30 cellular contexts compared by ENCODE assay signal in the genomic region with DNA sequence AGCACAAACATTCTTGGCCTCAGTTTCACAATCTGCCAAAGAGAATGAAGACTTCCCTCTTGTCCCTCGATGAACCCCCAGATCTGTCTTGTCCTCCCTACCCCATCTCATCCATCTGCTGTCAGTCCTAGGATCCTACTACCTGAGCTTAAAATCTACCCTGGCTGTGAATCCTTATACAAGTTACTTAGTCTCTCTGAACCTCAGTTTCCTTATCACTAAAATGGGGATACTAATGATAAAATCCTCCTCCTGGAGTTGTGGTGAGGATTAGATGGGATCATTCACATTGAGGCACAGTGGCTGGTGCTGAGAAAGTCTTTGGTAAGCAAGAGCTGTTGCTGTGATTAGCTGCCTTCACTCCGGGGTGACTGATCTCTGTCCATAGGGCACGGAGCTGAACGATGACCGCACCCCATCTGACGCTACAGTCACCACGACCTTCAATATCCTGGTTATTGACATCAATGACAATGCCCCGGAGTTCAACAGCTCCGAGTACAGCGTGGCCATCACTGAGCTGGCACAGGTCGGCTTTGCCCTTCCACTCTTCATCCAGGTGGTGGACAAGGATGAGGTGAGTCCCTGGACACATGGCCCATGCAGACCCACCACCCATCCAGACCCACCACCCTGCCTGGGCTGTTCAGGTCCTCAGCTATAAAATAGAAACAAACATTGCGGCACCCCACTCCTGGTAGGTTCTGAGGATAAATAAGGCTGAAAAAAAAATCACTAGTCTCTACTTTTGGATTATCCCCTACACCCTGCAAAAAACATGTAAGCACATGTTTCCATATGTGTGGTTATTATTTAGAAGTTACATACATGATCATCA.
"Had no signal": no experiment of that assay in that cellular context is flagged by ENCODE, and none has a peak within 500 bp of the region (broad histone marks: within the 10 kb centered on the region; RNA-seq: fewer than 3 reads in every experiment).

No MANE protein-coding gene starts in this region.

- DNase-seq: activated CD4-positive, alpha-beta T cell treated with anti-CD3 and anti-CD28 coated beads for 48 hours; activated CD4-positive, alpha-beta T cell treated with anti-CD3 and anti-CD28 coated beads, Interleukin-2, amount 50 U/mL, for 48 hours; activated CD4-positive, CD25-positive, alpha-beta regulatory T cell treated with anti-CD3 and anti-CD28 coated beads, Interleukin-2, amount 50 U/mL, for 72 hours; activated CD8-positive, alpha-beta memory T cell treated with anti-CD3 and anti-CD28 coated beads, Interleukin-2, amount 10 ng/mL, durations not matched to agents 7 days and 5 days; activated effector memory CD4-positive, alpha-beta T cell treated with Interleukin-2 at 50 U/mL for 16 hours; activated naive CD4-positive, alpha-beta T cell treated with Interleukin-2 at 50 U/mL for 16 hours; activated T-cell treated with anti-CD3 and anti-CD28 coated beads, Interleukin-2, amount 50 U/mL, for 24 hours; amygdala; KG1; NCI-H1048; NCI-H1417; NCI-H1694 treated with DMSO at 0.1 percent for 48 hours; NCI-H2081; NCI-H510A treated with DMSO at 0.1 percent for 48 hours; NCI-H69; NK-92 treated with Interleukin-12 subunit alpha and Interleukin-12 subunit beta, amount 100 ng/mL, for 24 hours; OCI-M1; Right ventricle myocardium superior; SW 1271; T-helper 9 cell had no signal

- H3K9me3 ChIP-seq: SJSA1 had no signal

- H3K36me3 ChIP-seq: SJSA1 had no signal

- H3K27ac Mint-ChIP-seq: activated CD8-positive, alpha-beta memory T cell treated with anti-CD3 and anti-CD28 coated beads, Interleukin-2, amount 10 ng/mL, durations not matched to agents 7 days and 5 days; activated naive CD8-positive, alpha-beta T cell; activated T-cell treated with anti-CD3 and anti-CD28 coated beads, Interleukin-2, amount 50 U/mL, for 24 hours; activated T-helper 1 cell treated with anti-CD3 and anti-CD28 coated beads, Interleukin-12 subunit alpha, Interleukin-12 subunit beta, Interleukin-2, Interleukin-4 antibody, amounts not matched to agents 30 ng/mL and 10 ng/mL and 1 ng/mL, durations not matched to agents 14 hours and 24 hours and 36 hours; T-helper 1 cell treated with Interleukin-12 subunit alpha and Interleukin-12 subunit beta and Interleukin-4 antibody, amounts not matched to agents 30 μg/mL and 1 μg/mL, for 36 hours had no signal

- H3K4me3 Mint-ChIP-seq: activated CD8-positive, alpha-beta memory T cell treated with anti-CD3 and anti-CD28 coated beads, Interleukin-2, amount 10 ng/mL, durations not matched to agents 7 days and 5 days; activated naive CD8-positive, alpha-beta T cell; activated T-cell treated with anti-CD3 and anti-CD28 coated beads, Interleukin-2, amount 50 U/mL, for 24 hours; activated T-helper 1 cell treated with anti-CD3 and anti-CD28 coated beads, Interleukin-12 subunit alpha, Interleukin-12 subunit beta, Interleukin-2, Interleukin-4 antibody, amounts not matched to agents 30 ng/mL and 10 ng/mL and 1 ng/mL, durations not matched to agents 14 hours and 24 hours and 36 hours; brain; central memory CD8-positive, alpha-beta T cell; T-helper 1 cell treated with Interleukin-12 subunit alpha and Interleukin-12 subunit beta and Interleukin-4 antibody, amounts not matched to agents 30 μg/mL and 1 μg/mL, for 36 hours; WTC11 had no signal

- H3K27me3 Mint-ChIP-seq: activated naive CD8-positive, alpha-beta T cell; activated T-cell treated with anti-CD3 and anti-CD28 coated beads, Interleukin-2, amount 50 U/mL, for 24 hours; brain had no signal

- H3K27ac ChIP-seq: RWPE1, SJSA1 had no signal

- ATAC-seq: activated CD8-positive, alpha-beta memory T cell treated with anti-CD3 and anti-CD28 coated beads, Interleukin-2, amount 10 ng/mL, durations not matched to agents 7 days and 5 days; Panc1; SK-N-SH treated with all-trans-retinoic acid at 6 μM for 48 hours; WTC11 had no signal

- H3K4me3 ChIP-seq: SJSA1 had no signal

- H3K9me3 Mint-ChIP-seq: activated T-cell treated with anti-CD3 and anti-CD28 coated beads, Interleukin-2, amount 50 U/mL, for 24 hours; activated T-helper 1 cell treated with anti-CD3 and anti-CD28 coated beads, Interleukin-12 subunit alpha, Interleukin-12 subunit beta, Interleukin-2, Interleukin-4 antibody, amounts not matched to agents 30 ng/mL and 10 ng/mL and 1 ng/mL, durations not matched to agents 14 hours and 24 hours and 36 hours; central memory CD8-positive, alpha-beta T cell; T-helper 1 cell treated with Interleukin-12 subunit alpha and Interleukin-12 subunit beta and Interleukin-4 antibody, amounts not matched to agents 30 μg/mL and 1 μg/mL, for 36 hours had no signal

- H3K4me1 Mint-ChIP-seq: activated CD8-positive, alpha-beta memory T cell treated with anti-CD3 and anti-CD28 coated beads, Interleukin-2, amount 10 ng/mL, durations not matched to agents 7 days and 5 days; central memory CD8-positive, alpha-beta T cell had no signal

- H3K36me3 Mint-ChIP-seq: activated CD8-positive, alpha-beta memory T cell treated with anti-CD3 and anti-CD28 coated beads, Interleukin-2, amount 10 ng/mL, durations not matched to agents 7 days and 5 days; activated naive CD8-positive, alpha-beta T cell had no signal

- H3K27me3 ChIP-seq: SJSA1 had no signal
